In genomic region chr4:3520276-3520675, GRCh38 we compare ENCODE assay signal across 18 cellular contexts. TPM values are rescaled to one million over a fixed set of nuclear protein-coding genes. Genes with fewer than 3 reads are reported as not detected.
"Had no signal": no experiment of that assay in that cellular context is flagged by ENCODE, and none has a peak within 500 bp of the region (broad histone marks: within the 10 kb centered on the region; RNA-seq: fewer than 3 reads in every experiment).

No MANE protein-coding gene starts in this region.

- H3K9me3 Mint-ChIP-seq: activated naive CD4-positive, alpha-beta T cell treated with anti-CD3 and anti-CD28 coated beads for 36 hours; activated T-helper 2 cell treated with anti-CD3 and anti-CD28 coated beads, Interferon-gamma antibody, Interleukin-2, Interleukin-4, amounts not matched to agents 10 μg/mL and 5 μg/mL and 100 μg/mL, durations not matched to agents 14 hours and 24 hours and 36 hours; endodermal cell; nephron progenitor cell; stimulated activated naive CD8-positive, alpha-beta T cell treated with anti-CD3 and anti-CD28 coated beads, Interleukin-15, Interleukin-2, amounts not matched to agents 100 ng/mL and 50 ng/mL, for 24 hours; T-cell; type B pancreatic cell had no signal

- H3K27ac ChIP-seq: gastroesophageal sphincter, hepatocyte had no signal

- H3K27me3 ChIP-seq: dorsolateral prefrontal cortex, gastroesophageal sphincter, hepatocyte had no signal

- ATAC-seq: gastroesophageal sphincter, left ventricle myocardium superior, T-cell had no signal

- H3K4me3 Mint-ChIP-seq: activated naive CD4-positive, alpha-beta T cell treated with anti-CD3 and anti-CD28 coated beads for 36 hours; endodermal cell; nephron progenitor cell; stimulated activated naive CD8-positive, alpha-beta T cell treated with anti-CD3 and anti-CD28 coated beads, Interleukin-15, Interleukin-2, amounts not matched to agents 100 ng/mL and 50 ng/mL, for 24 hours; T-cell; type B pancreatic cell had no signal

- DNase-seq: activated CD4-positive, alpha-beta T cell treated with anti-CD3 and anti-CD28 coated beads for 1 hour; activated CD4-positive, alpha-beta T cell treated with anti-CD3 and anti-CD28 coated beads, Interleukin-2, amount 50 U/mL, for 4 hours; activated naive CD4-positive, alpha-beta T cell treated with anti-CD3 and anti-CD28 coated beads for 36 hours; activated T-cell treated with anti-CD3 and anti-CD28 coated beads, Interleukin-2, amount 50 U/mL, for 1 hour; endodermal cell; left ventricle myocardium superior; mesenchymal stem cell; nephron progenitor cell; stimulated activated CD4-positive, alpha-beta T cell treated with anti-CD3 and anti-CD28 coated beads, Interleukin-4, amount 100 ng/mL, for 4 hours; stimulated activated CD8-positive, alpha-beta memory T cell treated with anti-CD3 and anti-CD28 coated beads, Interleukin-4, amount 100 ng/mL, for 48 hours; T-cell had no signal

- H3K27ac Mint-ChIP-seq: activated naive CD4-positive, alpha-beta T cell treated with anti-CD3 and anti-CD28 coated beads for 36 hours; activated T-helper 2 cell treated with anti-CD3 and anti-CD28 coated beads, Interferon-gamma antibody, Interleukin-2, Interleukin-4, amounts not matched to agents 10 μg/mL and 5 μg/mL and 100 μg/mL, durations not matched to agents 14 hours and 24 hours and 36 hours; endodermal cell; nephron progenitor cell; stimulated activated naive CD8-positive, alpha-beta T cell treated with anti-CD3 and anti-CD28 coated beads, Interleukin-15, Interleukin-2, amounts not matched to agents 100 ng/mL and 50 ng/mL, for 24 hours; T-cell; type B pancreatic cell had no signal

- H3K4me3 ChIP-seq: dorsolateral prefrontal cortex, gastroesophageal sphincter, hepatocyte had no signal

- H3K27me3 Mint-ChIP-seq: stimulated activated naive CD8-positive, alpha-beta T cell treated with anti-CD3 and anti-CD28 coated beads, Interleukin-15, Interleukin-2, amounts not matched to agents 100 ng/mL and 50 ng/mL, for 24 hours; T-cell; type B pancreatic cell had no signal

- H3K4me1 ChIP-seq: gastroesophageal sphincter had no signal

- H3K9me3 ChIP-seq: gastroesophageal sphincter had no signal

- H3K4me1 Mint-ChIP-seq: endodermal cell had no signal

- H3K36me3 Mint-ChIP-seq: type B pancreatic cell had no signal

RNA-seq across cellular contexts. Expression of gene DOK7, which starts 57.2 kb away (rescaled TPM):
- total RNA-seq: activated naive CD4-positive, alpha-beta T cell treated with anti-CD3 and anti-CD28 coated beads for 36 hours; activated T-helper 2 cell treated with anti-CD3 and anti-CD28 coated beads, Interferon-gamma antibody, Interleukin-2, Interleukin-4, amounts not matched to agents 10 μg/mL and 5 μg/mL and 100 μg/mL, durations not matched to agents 14 hours and 24 hours and 36 hours; osteocyte had no signal
